In genomic region chr12:5522358-5523335, GRCh38 we compare ENCODE assay signal across 18 cellular contexts.
DNase-seq lines count a peak whose midpoint lies in the region; ATAC-seq, FAIRE-seq and TF ChIP-seq lines count a peak whose summit lies in the region.
"Had no signal": no experiment of that assay in that cellular context is flagged by ENCODE, and none has a peak within 500 bp of the region (broad histone marks: within the 10 kb centered on the region; RNA-seq: fewer than 3 reads in every experiment).

No MANE protein-coding gene starts in this region.

- H2BK20ac ChIP-seq in H1 (ENCODE audit: low read length), result no peak overlapping the region

- DNase-seq in DMS79 (lab: John Stamatoyannopoulos, UW) (peak; percentile 75), NCI-H1092 (lab: John Stamatoyannopoulos, UW) (peak; percentile 60), H1 (ENCODE audit: low read depth in 1 of 2, low spot score in 2 of 2) (peak in 1 of 2 experiments; percentile 34), neural progenitor cell (ENCODE audit: low spot score) (no peak), NAMALWA (ENCODE audit: low spot score) (no peak), uterus (no peak)
- DNase-seq: AML-193, Calu3, MM.1S, NCI-H1436, NCI-H2029 treated with DMSO at 0.1 percent for 48 hours, NCI-H446, NCI-H82, Peyer's patch, SHP77 had no signal

- H2AK5ac ChIP-seq in H1 (ENCODE audit: low read depth, low read length), result no peak overlapping the region

- H3K27me3 Mint-ChIP-seq in neural progenitor cell (ENCODE audit: insufficient read depth, low read depth), result peaks cover 11% of the 10 kb centered on the region

- no peak overlapping the region for H2BK12ac ChIP-seq in H1 (ENCODE audit: low read depth, low read length)

- no peaks in the 10 kb centered on the region for H3K9me3 Mint-ChIP-seq in neural progenitor cell

- FAIRE-seq in H1 (lab: Jason Lieb, UNC), result no peak
- FAIRE-seq: H54 had no signal

- ATAC-seq in GM18873 (IDR thresholded peaks at IDR 0.05; ENCODE audit: low FRiP score, unreplicated experiment), result no peak

- no peak overlapping the region for H3K4me2 ChIP-seq in H1 (ENCODE audit: insufficient read depth in 1 of 2, low read depth in 2 of 2, low read length in 2 of 2)
- H3K4me2 ChIP-seq in neural progenitor cell, result no peak overlapping the region
- H3K4me2 ChIP-seq: KMS-11 had no signal

- H3K79me2 ChIP-seq in H1 (ENCODE audit: control insufficient read depth in 1 of 2, insufficient read depth in 2 of 2, low read length in 2 of 2) (no peaks in the 10 kb centered on the region), neural progenitor cell (ENCODE audit: low read depth) (no peaks in the 10 kb centered on the region)

- H3K23ac ChIP-seq in H1 (ENCODE audit: insufficient read length), result no peak overlapping the region

- H3K27me3 ChIP-seq in H1 (replicated peaks in 1 of 4; ENCODE audit: control insufficient read depth in 3 of 4, extremely low read depth in 1 of 4, insufficient read depth in 3 of 4, low read length in 3 of 4) (no peaks in the 10 kb centered on the region), neural progenitor cell (no peaks in the 10 kb centered on the region), uterus (no peaks in the 10 kb centered on the region)
- H3K27me3 ChIP-seq: Peyer's patch had no signal

- H3K4me3 ChIP-seq in H1 (ENCODE audit: extremely low read depth in 1 of 4, insufficient read depth in 2 of 4, low read depth in 3 of 4, low read length in 4 of 4) (no peak overlapping the region), neural progenitor cell (no peak overlapping the region), uterus (no peak overlapping the region)
- H3K4me3 ChIP-seq: Peyer's patch had no signal

- H3F3A ChIP-seq in neural progenitor cell (ENCODE audit: low read depth), result no peaks in the 10 kb centered on the region

- H3K4me3 Mint-ChIP-seq in neural progenitor cell, result no peak overlapping the region

- TF ChIP-seq POLR2A in H1 (IDR thresholded peaks at IDR 0.05; ENCODE audit: control extremely low read depth in 1 of 2, low read depth in 2 of 2, low read length in 2 of 2), result no peak
- no peak for TF ChIP-seq POLR2A in uterus (IDR thresholded peaks at IDR 0.05)

- H3K18ac ChIP-seq in H1 (ENCODE audit: extremely low read depth, low read length), result no peak overlapping the region

- CTCF ChIA-PET in H1 (lab: Charles Lee; ENCODE audit: partially characterized antibody), result interaction anchor here (0.7 to 1.5 kb wide), 5 partner anchors 9 to 127 kb away, joined by 3 to 4 read pairs (median 3); no protein-coding TSS in a partner anchor

- H3K27ac ChIP-seq in H1 (ENCODE audit: low read depth, low read length), result no peak overlapping the region
- H3K27ac ChIP-seq in neural progenitor cell, result no peak overlapping the region
- H3K27ac ChIP-seq in uterus, result no peak overlapping the region
- H3K27ac ChIP-seq: KMS-11, Peyer's patch had no signal

- H3K4ac ChIP-seq in H1 (replicated peaks; ENCODE audit: insufficient read length, low read depth, low read length), result no peak overlapping the region

- H4K20me1 ChIP-seq in H1 (replicated peaks in 1 of 2; ENCODE audit: control insufficient read depth in 1 of 2, insufficient read depth in 2 of 2, low read length in 2 of 2), result no peaks in the 10 kb centered on the region
- no peaks in the 10 kb centered on the region for H4K20me1 ChIP-seq in neural progenitor cell (ENCODE audit: low read depth)

- H4K8ac ChIP-seq in H1 (ENCODE audit: extremely low read depth, insufficient read depth, low read length), result peak overlapping the region; percentile 35; the same call in 1 of the 2 replicates

- intact Hi-C loops in uterus (cut with DNase I; ENCODE audit: low total_unique reads), result no loop called here

- H3K23me2 ChIP-seq in H1 (ENCODE audit: low read depth, low read length), result no peaks in the 10 kb centered on the region

- H2BK15ac ChIP-seq in H1 (ENCODE audit: low read length), result no peak overlapping the region

- no peaks in the 10 kb centered on the region for H3K9me3 ChIP-seq in H1 (ENCODE audit: insufficient read depth in 2 of 2, low read depth in 1 of 2, low read length in 1 of 2)
- no peaks in the 10 kb centered on the region for H3K9me3 ChIP-seq in neural progenitor cell (ENCODE audit: low read depth)
- no peaks in the 10 kb centered on the region for H3K9me3 ChIP-seq in uterus
- H3K9me3 ChIP-seq: Peyer's patch had no signal

- peaks cover 6% of the 10 kb centered on the region for H3K4me1 Mint-ChIP-seq in neural progenitor cell

- TF ChIP-seq CTCF in H1 (IDR thresholded peaks at IDR 0.05; ENCODE audit: control extremely low read depth in 1 of 3, insufficient read depth in 1 of 3, low read depth in 1 of 3, low read length in 3 of 3) (no peak), neural progenitor cell (IDR thresholded peaks at IDR 0.05) (no peak), uterus (IDR thresholded peaks at IDR 0.05) (no peak)

- H3K4me1 ChIP-seq in H1 (replicated peaks in 1 of 4; ENCODE audit: control insufficient read depth in 3 of 4, insufficient read depth in 4 of 4, low read length in 3 of 4) (peaks cover 0 to 7% (median 3%) of the 10 kb centered on the region in 4 experiments; a peak in 5 of 7 replicates), neural progenitor cell (peaks cover 14% of the 10 kb centered on the region), uterus (no peaks in the 10 kb centered on the region)
- H3K4me1 ChIP-seq: Peyer's patch had no signal

- no peak overlapping the region for H4K5ac ChIP-seq in H1 (ENCODE audit: insufficient read length, low read depth, low read length)

- no peaks in the 10 kb centered on the region for H3K36me3 Mint-ChIP-seq in neural progenitor cell

- H3K79me1 ChIP-seq in H1 (ENCODE audit: low read depth, low read length), result no peaks in the 10 kb centered on the region

- POLR2A ChIA-PET in H1 (lab: Charles Lee; ENCODE audit: partially characterized antibody), result no interaction called here

- H3K36me3 ChIP-seq in H1 (ENCODE audit: control insufficient read depth in 2 of 4, insufficient read depth in 4 of 4, low read length in 3 of 4) (no peaks in the 10 kb centered on the region), neural progenitor cell (no peaks in the 10 kb centered on the region), uterus (no peaks in the 10 kb centered on the region)
- H3K36me3 ChIP-seq: Peyer's patch had no signal

- WGBS in H1 (ENCODE audit: extremely low coverage in 1 of 2, insufficient coverage in 1 of 2, insufficient read length in 1 of 2, insufficient replicate concordance in 2 of 2, low coverage in 1 of 2, low lambda C conversion rate in 2 of 2, missing lambda C conversion rate in 1 of 2), 2 experiments, result 92% methylated on average over 10 of the region's 11 CpGs; no CpG with 5 or more reads in 1 of the 2 experiments

- TF ChIP-seq RAD21 in H1 (IDR thresholded peaks at IDR 0.05 in 1 of 2, conservative IDR thresholded peaks at IDR 0.05 in 1 of 2; ENCODE audit: low read depth in 2 of 2, low read length in 2 of 2), result no peak

- TF ChIP-seq EP300 in H1 (IDR thresholded peaks at IDR 0.05; ENCODE audit: borderline replicate concordance in 1 of 2, low read depth in 2 of 2, low read length in 2 of 2), result no peak

- no peak overlapping the region for H3K14ac ChIP-seq in H1 (ENCODE audit: insufficient read length)

- peak overlapping the region; percentile 43 for H3K27ac Mint-ChIP-seq in neural progenitor cell

- no peak overlapping the region for H3K9ac ChIP-seq in H1 (replicated peaks in 1 of 4; ENCODE audit: extremely low read depth in 1 of 4, low read depth in 3 of 4, low read length in 3 of 4)
- H3K9ac ChIP-seq in neural progenitor cell, result no peak overlapping the region
- H3K9ac ChIP-seq: KMS-11 had no signal

- H2AFZ ChIP-seq in H1 (ENCODE audit: low read length) (no peak overlapping the region), neural progenitor cell (replicated peaks) (no peak overlapping the region)

- H4K91ac ChIP-seq in H1 (replicated peaks; ENCODE audit: insufficient read length, low read length), result no peak overlapping the region

- H2BK5ac ChIP-seq in H1 (ENCODE audit: low read depth, low read length), result no peak overlapping the region

- H2BK120ac ChIP-seq in H1 (replicated peaks; ENCODE audit: low read depth, low read length), result no peak overlapping the region

- no peak overlapping the region for H3K56ac ChIP-seq in H1 (replicated peaks; ENCODE audit: insufficient read length, low read depth, low read length)

TF ChIP-seq in H1, 55 proteins besides CTCF, POLR2A, EP300 and RAD21 (continues in another document):
- TF ChIP-seq POU5F1 (IDR thresholded peaks at IDR 0.05; ENCODE audit: low read depth, low read length) (no peak), NRF1 (IDR thresholded peaks at IDR 0.05; ENCODE audit: low read depth, low read length) (no peak), CBX5 (IDR thresholded peaks at IDR 0.05; ENCODE audit: low read depth, low read length) (no peak)

Comparison
In these comparisons a context has a peak if more than half of its experiments do, and no peak if none do; other contexts are left out.
1. DNase-seq: peak in DMS79 (single experiment) and NCI-H1092 (single experiment); none in neural progenitor cell (single experiment), NAMALWA (single experiment) and uterus (0 of 2).